ENCODE assay signal across 1 cellular context in the genomic region with DNA sequence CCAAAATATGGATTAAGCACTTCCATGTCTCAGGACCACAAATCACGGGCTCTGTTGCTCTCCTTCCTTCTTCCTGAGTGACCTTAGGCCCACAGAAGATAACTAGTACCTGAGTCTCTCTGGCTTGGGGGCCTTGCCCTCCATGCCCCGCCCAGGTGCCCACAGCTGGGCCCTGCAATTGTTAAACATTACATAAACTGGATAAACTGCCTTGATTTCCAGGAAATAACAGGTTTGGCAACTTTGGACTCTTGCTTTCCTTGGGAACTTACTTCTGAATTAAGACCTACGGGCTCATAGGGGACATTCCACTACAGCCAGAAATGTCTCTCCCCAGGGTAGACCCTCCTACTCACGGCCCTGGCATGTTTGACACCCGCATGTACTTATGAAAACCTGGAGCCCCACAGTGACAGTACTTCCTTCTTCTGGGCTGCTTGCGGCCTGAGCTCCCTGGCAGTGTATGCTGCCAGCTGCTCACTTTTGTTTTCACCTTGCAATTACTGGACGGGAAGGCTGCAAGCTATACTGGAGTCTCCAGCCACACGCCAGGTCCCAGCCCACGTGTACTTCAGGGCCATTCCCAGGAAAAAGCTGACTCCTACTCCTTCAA.
TF ChIP-seq lines count a peak whose summit lies in the region.

No MANE protein-coding gene starts in this region.

TF ChIP-seq in HepG2, 621 proteins besides CTCF, POLR2A, EP300 and RAD21 (continued from another document and continues in another):
- TF ChIP-seq BATF2 (CRISPR knock-in tag; IDR thresholded peaks at IDR 0.05) (no peak), THAP8 (CRISPR knock-in tag; IDR thresholded peaks at IDR 0.05; ENCODE audit: borderline replicate concordance) (no peak), SAFB2 (CRISPR knock-in tag; IDR thresholded peaks at IDR 0.05; ENCODE audit: borderline replicate concordance, low read depth) (no peak), HNF4G (IDR thresholded peaks at IDR 0.05; ENCODE audit: borderline replicate concordance, low read depth, low read length) (no peak), HNF4G (CRISPR knock-in tag; IDR thresholded peaks at IDR 0.05; ENCODE audit: borderline replicate concordance, low read depth) (no peak), ZEB1 (IDR thresholded peaks at IDR 0.05; ENCODE audit: insufficient replicate concordance, low read depth) (no peak), DR1 (CRISPR knock-in tag; IDR thresholded peaks at IDR 0.05) (no peak), TCF7L2 (IDR thresholded peaks at IDR 0.05; ENCODE audit: low read depth, low read length) (no peak), ZNF883 (CRISPR knock-in tag; IDR thresholded peaks at IDR 0.05; ENCODE audit: not compliant biosample characterization) (no peak), NFIB (CRISPR knock-in tag; IDR thresholded peaks at IDR 0.05; ENCODE audit: borderline replicate concordance) (no peak), ZNF713 (CRISPR knock-in tag; IDR thresholded peaks at IDR 0.05) (no peak), MEF2D (CRISPR knock-in tag; IDR thresholded peaks at IDR 0.05) (peak; percentile 27; the same call in 1 of the 2 replicates), MIER3 (CRISPR knock-in tag; IDR thresholded peaks at IDR 0.05; ENCODE audit: borderline replicate concordance) (no peak), ZNF788 (CRISPR knock-in tag; IDR thresholded peaks at IDR 0.05; ENCODE audit: borderline replicate concordance) (no peak), POLR2G (IDR thresholded peaks at IDR 0.05; ENCODE audit: low read depth, low read length) (no peak), GPN1 (CRISPR knock-in tag; IDR thresholded peaks at IDR 0.05; ENCODE audit: borderline replicate concordance) (no peak), TBP (CRISPR knock-in tag; IDR thresholded peaks at IDR 0.05) (no peak), ZNF780A (CRISPR knock-in tag; IDR thresholded peaks at IDR 0.05) (no peak), RFXAP (CRISPR knock-in tag; IDR thresholded peaks at IDR 0.05; ENCODE audit: borderline replicate concordance) (no peak), ZNF709 (CRISPR knock-in tag; IDR thresholded peaks at IDR 0.05) (no peak), ZNF572 (CRISPR knock-in tag; IDR thresholded peaks at IDR 0.05) (no peak), ZNF513 (CRISPR knock-in tag; conservative IDR thresholded peaks at IDR 0.05) (no peak), ARNTL (CRISPR knock-in tag; IDR thresholded peaks at IDR 0.05) (no peak), GMEB1 (CRISPR knock-in tag; IDR thresholded peaks at IDR 0.05; ENCODE audit: borderline replicate concordance) (0 out of 2 replicates have a peak, but pooled peaks have one; percentile 15), ZNF260 (CRISPR knock-in tag; IDR thresholded peaks at IDR 0.05; ENCODE audit: borderline replicate concordance, low read depth) (no peak), RFX5 (IDR thresholded peaks at IDR 0.05; ENCODE audit: low read depth, low read length) (no peak), ISL2 (CRISPR knock-in tag; IDR thresholded peaks at IDR 0.05) (no peak), HOMEZ (CRISPR knock-in tag; IDR thresholded peaks at IDR 0.05; ENCODE audit: low read depth) (no peak), ZMAT3 (CRISPR knock-in tag; conservative IDR thresholded peaks at IDR 0.05) (no peak), ZSCAN5A (CRISPR knock-in tag; IDR thresholded peaks at IDR 0.05; ENCODE audit: borderline replicate concordance) (no peak), MXD4 (CRISPR knock-in tag; IDR thresholded peaks at IDR 0.05) (no peak), FOXA1 (IDR thresholded peaks at IDR 0.05) (no peak), FOXA1 (CRISPR knock-in tag; IDR thresholded peaks at IDR 0.05) (no peak), RXRA (CRISPR knock-in tag; IDR thresholded peaks at IDR 0.05) (no peak; the same call in 1 of the 2 replicates), ARID4A (CRISPR knock-in tag; IDR thresholded peaks at IDR 0.05; ENCODE audit: borderline replicate concordance) (peak; percentile 32; the same call in 1 of the 2 replicates), ETV5 (CRISPR knock-in tag; IDR thresholded peaks at IDR 0.05; ENCODE audit: borderline replicate concordance) (no peak), ZNF710 (CRISPR knock-in tag; IDR thresholded peaks at IDR 0.05; ENCODE audit: borderline replicate concordance) (no peak), ELF1 (CRISPR knock-in tag; IDR thresholded peaks at IDR 0.05) (no peak)
- TF ChIP-seq, protein P1, sequence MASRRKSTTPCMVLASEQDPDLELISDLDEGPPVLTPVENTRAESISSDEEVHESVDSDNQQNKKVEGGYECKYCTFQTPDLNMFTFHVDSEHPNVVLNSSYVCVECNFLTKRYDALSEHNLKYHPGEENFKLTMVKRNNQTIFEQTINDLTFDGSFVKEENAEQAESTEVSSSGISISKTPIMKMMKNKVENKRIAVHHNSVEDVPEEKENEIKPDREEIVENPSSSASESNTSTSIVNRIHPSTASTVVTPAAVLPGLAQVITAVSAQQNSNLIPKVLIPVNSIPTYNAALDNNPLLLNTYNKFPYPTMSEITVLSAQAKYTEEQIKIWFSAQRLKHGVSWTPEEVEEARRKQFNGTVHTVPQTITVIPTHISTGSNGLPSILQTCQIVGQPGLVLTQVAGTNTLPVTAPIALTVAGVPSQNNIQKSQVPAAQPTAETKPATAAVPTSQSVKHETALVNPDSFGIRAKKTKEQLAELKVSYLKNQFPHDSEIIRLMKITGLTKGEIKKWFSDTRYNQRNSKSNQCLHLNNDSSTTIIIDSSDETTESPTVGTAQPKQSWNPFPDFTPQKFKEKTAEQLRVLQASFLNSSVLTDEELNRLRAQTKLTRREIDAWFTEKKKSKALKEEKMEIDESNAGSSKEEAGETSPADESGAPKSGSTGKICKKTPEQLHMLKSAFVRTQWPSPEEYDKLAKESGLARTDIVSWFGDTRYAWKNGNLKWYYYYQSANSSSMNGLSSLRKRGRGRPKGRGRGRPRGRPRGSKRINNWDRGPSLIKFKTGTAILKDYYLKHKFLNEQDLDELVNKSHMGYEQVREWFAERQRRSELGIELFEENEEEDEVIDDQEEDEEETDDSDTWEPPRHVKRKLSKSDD (CRISPR knock-in tag; IDR thresholded peaks at IDR 0.05; ENCODE audit: low read depth): no peak
- TF ChIP-seq, protein P2, sequence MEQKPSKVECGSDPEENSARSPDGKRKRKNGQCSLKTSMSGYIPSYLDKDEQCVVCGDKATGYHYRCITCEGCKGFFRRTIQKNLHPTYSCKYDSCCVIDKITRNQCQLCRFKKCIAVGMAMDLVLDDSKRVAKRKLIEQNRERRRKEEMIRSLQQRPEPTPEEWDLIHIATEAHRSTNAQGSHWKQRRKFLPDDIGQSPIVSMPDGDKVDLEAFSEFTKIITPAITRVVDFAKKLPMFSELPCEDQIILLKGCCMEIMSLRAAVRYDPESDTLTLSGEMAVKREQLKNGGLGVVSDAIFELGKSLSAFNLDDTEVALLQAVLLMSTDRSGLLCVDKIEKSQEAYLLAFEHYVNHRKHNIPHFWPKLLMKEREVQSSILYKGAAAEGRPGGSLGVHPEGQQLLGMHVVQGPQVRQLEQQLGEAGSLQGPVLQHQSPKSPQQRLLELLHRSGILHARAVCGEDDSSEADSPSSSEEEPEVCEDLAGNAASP (CRISPR knock-in tag; IDR thresholded peaks at IDR 0.05; ENCODE audit: borderline replicate concordance): no peak
